In genomic region chr22:29603358-29604191, GRCh38 we compare ENCODE assay signal across 8 cellular contexts. TPM values are rescaled to one million over a fixed set of nuclear protein-coding genes. Genes with fewer than 3 reads are reported as not detected.
DNase-seq lines count a peak whose midpoint lies in the region; ATAC-seq and TF ChIP-seq lines count a peak whose summit lies in the region.

NF2 (plus strand) TSS chr22:29603633; CDS start chr22:29603999, 366 bp downstream.

- no peaks in the 10 kb centered on the region for H3K27me3 ChIP-seq in BLaER1 treated with 17β-estradiol and CSF1 and Interleukin-3, amounts not matched to agents 10 nM and 100 nM
- H3K27me3 ChIP-seq in colonic mucosa (no peaks in the 10 kb centered on the region), layer of hippocampus (ENCODE audit: control insufficient read depth, insufficient read depth, low read length) (no peaks in the 10 kb centered on the region)

- H3K36me3 ChIP-seq in BLaER1 treated with 17β-estradiol and CSF1 and Interleukin-3, amounts not matched to agents 10 nM and 100 nM = peaks cover 7 to 34% (median 25%) of the 10 kb centered on the region in 11 experiments; a peak in 19 of 22 replicates
- no peaks in the 10 kb centered on the region for H3K36me3 ChIP-seq in colonic mucosa

- intact Hi-C loops in activated CD4-positive, alpha-beta T cell treated with anti-CD3 and anti-CD28 coated beads, Interleukin-2, amount 10 ng/mL, durations not matched to agents 24 days and 14 days (cut with micrococcal nuclease) = loop anchor here (1.0 to 10.0 kb wide), 4 partner anchors 15 to 821 kb away; partner anchors contain the start of genes MTFP1, NIPSNAP1, UQCR10 and ZMAT5
- intact Hi-C loops in colonic mucosa (cut with DNase I) = no loop called here

- H3K4me3 ChIP-seq in BLaER1 treated with 17β-estradiol and CSF1 and Interleukin-3, amounts not matched to agents 10 nM and 100 nM = peak within 1 kb of the TSS; percentile 87 to 98 (median 91)
- H3K4me3 ChIP-seq in colonic mucosa = peak within 1 kb of the TSS; percentile 86

- H3K9me3 ChIP-seq in BLaER1 treated with 17β-estradiol and CSF1 and Interleukin-3, amounts not matched to agents 10 nM and 100 nM (replicated peaks in 1 of 11) = peaks cover 0 to 6% (median 2%) of the 10 kb centered on the region in 11 experiments; a peak in 8 of 22 replicates
- H3K9me3 ChIP-seq in colonic mucosa = no peaks in the 10 kb centered on the region

- H3K4me1 Mint-ChIP-seq in activated CD4-positive, alpha-beta T cell treated with anti-CD3 and anti-CD28 coated beads, Interleukin-2, amount 10 ng/mL, durations not matched to agents 24 days and 14 days = peaks cover 15% of the 10 kb centered on the region

- peaks cover 0 to 38% (median 11%) of the 10 kb centered on the region in 11 experiments; a peak in 12 of 22 replicates for H4K20me1 ChIP-seq in BLaER1 treated with 17β-estradiol and CSF1 and Interleukin-3, amounts not matched to agents 10 nM and 100 nM

- DNase-seq in NCI-H526 treated with DMSO at 0.1 percent for 48 hours (lab: John Stamatoyannopoulos, UW) = peak; percentile 89
- DNase-seq in activated CD4-positive, alpha-beta T cell treated with anti-CD3 and anti-CD28 coated beads, Interleukin-2, amount 10 ng/mL, durations not matched to agents 24 days and 14 days = peak; percentile 100
- peak; percentile 99 for DNase-seq in colonic mucosa
- peak; percentile 93 to 94 for DNase-seq in stimulated activated CD4-positive, alpha-beta T cell treated with anti-CD3 and anti-CD28 coated beads, Interleukin-1b, Interleukin-23, amount 100 ng/mL, for 4 hours (ENCODE audit: low read depth in 2 of 2)

- H3K4me3 Mint-ChIP-seq in activated CD4-positive, alpha-beta T cell treated with anti-CD3 and anti-CD28 coated beads, Interleukin-2, amount 10 ng/mL, durations not matched to agents 24 days and 14 days = peak within 1 kb of the TSS; percentile 91

- no peak for TF ChIP-seq CTCF in colonic mucosa (IDR thresholded peaks at IDR 0.05)

- H3K9me3 Mint-ChIP-seq in activated CD4-positive, alpha-beta T cell treated with anti-CD3 and anti-CD28 coated beads, Interleukin-2, amount 10 ng/mL, durations not matched to agents 24 days and 14 days = no peaks in the 10 kb centered on the region

- ATAC-seq in GM19324 (IDR thresholded peaks at IDR 0.05; ENCODE audit: low FRiP score, unreplicated experiment) (peak; percentile 96), HG03469 (IDR thresholded peaks at IDR 0.05; ENCODE audit: unreplicated experiment) (peak; percentile 93)

- peak within 1 kb of the TSS; percentile 86 to 95 (median 91) for H3K4me2 ChIP-seq in BLaER1 treated with 17β-estradiol and CSF1 and Interleukin-3, amounts not matched to agents 10 nM and 100 nM

- H3K27ac Mint-ChIP-seq in activated CD4-positive, alpha-beta T cell treated with anti-CD3 and anti-CD28 coated beads, Interleukin-2, amount 10 ng/mL, durations not matched to agents 24 days and 14 days = peak within 1 kb of the TSS; percentile 98

- H3K36me3 Mint-ChIP-seq in activated CD4-positive, alpha-beta T cell treated with anti-CD3 and anti-CD28 coated beads, Interleukin-2, amount 10 ng/mL, durations not matched to agents 24 days and 14 days (ENCODE audit: low read depth) = peaks cover 16% of the 10 kb centered on the region

- peak within 1 kb of the TSS; percentile 90 to 97 (median 94) for H3K27ac ChIP-seq in BLaER1 treated with 17β-estradiol and CSF1 and Interleukin-3, amounts not matched to agents 10 nM and 100 nM
- H3K27ac ChIP-seq in colonic mucosa = peak within 1 kb of the TSS; percentile 89
- H3K27ac ChIP-seq in layer of hippocampus (ENCODE audit: low read depth, low read length) = peak within 1 kb of the TSS; percentile 90

- H3K27me3 Mint-ChIP-seq in activated CD4-positive, alpha-beta T cell treated with anti-CD3 and anti-CD28 coated beads, Interleukin-2, amount 10 ng/mL, durations not matched to agents 24 days and 14 days = no peaks in the 10 kb centered on the region

- H3K9ac ChIP-seq in BLaER1 treated with 17β-estradiol and CSF1 and Interleukin-3, amounts not matched to agents 10 nM and 100 nM = peak within 1 kb of the TSS; percentile 93 to 98 (median 96)
- peak within 1 kb of the TSS; percentile 91 to 100 for H3K9ac ChIP-seq in colonic mucosa (ENCODE audit: low read depth in 2 of 2, low read length in 2 of 2)

- peaks cover 16 to 30% (median 26%) of the 10 kb centered on the region in 10 experiments for H3K4me1 ChIP-seq in BLaER1 treated with 17β-estradiol and CSF1 and Interleukin-3, amounts not matched to agents 10 nM and 100 nM
- H3K4me1 ChIP-seq in colonic mucosa = peaks cover 7% of the 10 kb centered on the region

RNA-seq across cellular contexts. Expression of gene NF2, which starts in this region (rescaled TPM):
- 59.1 and 61.9 TPM in 2 replicates for total RNA-seq in activated CD4-positive, alpha-beta T cell treated with anti-CD3 and anti-CD28 coated beads, Interleukin-2, amount 10 ng/mL, durations not matched to agents 24 days and 14 days
- 10 to 100 TPM; 33.5 to 51.0 TPM for total RNA-seq in colonic mucosa

Comparison
In these comparisons a context has a peak if more than half of its experiments do, and no peak if none do; other contexts are left out.
1. Peak in every context shown above with its lines: DNase-seq, ATAC-seq, H3K4me3 ChIP-seq and H3K27ac ChIP-seq.